Comparison of ENCODE assay signal across 8 cellular contexts in genomic region chr2:25673170-25674002, GRCh38. TPM values are rescaled to one million over a fixed set of nuclear protein-coding genes. Genes with fewer than 3 reads are reported as not detected.
DNase-seq lines count a peak whose midpoint lies in the region; ATAC-seq and TF ChIP-seq lines count a peak whose summit lies in the region.

DTNB (minus strand) TSS chr2:25673577; CDS start chr2:25652660, 20,917 bp downstream.

- H3K27me3 Mint-ChIP-seq in chondrocyte (ENCODE audit: low read depth) = no peaks in the 10 kb centered on the region

- H3K36me3 Mint-ChIP-seq in chondrocyte (ENCODE audit: low read depth) = no peaks in the 10 kb centered on the region

- peak within 1 kb of the TSS; percentile 50 for H3K27ac ChIP-seq in 22Rv1

- TF ChIP-seq CTCF in 22Rv1 (IDR thresholded peaks at IDR 0.05) = no peak
- TF ChIP-seq CTCF in chondrocyte (IDR thresholded peaks at IDR 0.05) = no peak

- DNase-seq in NCI-H2196 treated with DMSO at 0.1 percent for 48 hours (lab: John Stamatoyannopoulos, UW; ENCODE audit: unreplicated experiment) = peak; percentile 69
- DNase-seq in activated CD4-positive, CD25-positive, alpha-beta regulatory T cell treated with anti-CD3 and anti-CD28 coated beads, Interleukin-2, amount 50 U/mL, for 72 hours = peak; percentile 75
- DNase-seq in chondrocyte (ENCODE audit: low spot score) = no peak
- peak; percentile 73 to 84 for DNase-seq in left colon
- peak; percentile 74 to 76 for DNase-seq in stimulated activated CD4-positive, alpha-beta T cell treated with anti-CD3 and anti-CD28 coated beads, Interleukin-1b, Interleukin-23, amount 100 ng/mL, for 4 hours (ENCODE audit: low read depth in 2 of 2)

- intact Hi-C loops in left colon (cut with DNase I, micrococcal nuclease) = no loop called here

- H3K9me3 Mint-ChIP-seq in chondrocyte (ENCODE audit: low read depth) = peaks cover 3% of the 10 kb centered on the region

- ATAC-seq in GM18502 (IDR thresholded peaks at IDR 0.05; ENCODE audit: poor library complexity, unreplicated experiment) (peak; percentile 72), HG02943 (IDR thresholded peaks at IDR 0.05; ENCODE audit: low read depth, unreplicated experiment) (peak; percentile 53), left colon (peak; percentile 92)

- no peak within 1 kb of the TSS for H3K27ac Mint-ChIP-seq in chondrocyte (ENCODE audit: unreplicated experiment)

- H3K4me3 Mint-ChIP-seq in chondrocyte (ENCODE audit: unreplicated experiment) = peak within 1 kb of the TSS; percentile 73

- peaks cover 11% of the 10 kb centered on the region for H3K4me1 Mint-ChIP-seq in chondrocyte (ENCODE audit: low read depth)

RNA-seq across cellular contexts. Expression of gene DTNB, which starts in this region (rescaled TPM):
- total RNA-seq in chondrocyte (8.5 to 12.1 TPM (median 8.7 TPM) in 3 replicates), left colon (1 to 10 TPM; 5.0 to 6.9 TPM)
